Comparison of ENCODE assay signal across 12 cellular contexts in the genomic region with DNA sequence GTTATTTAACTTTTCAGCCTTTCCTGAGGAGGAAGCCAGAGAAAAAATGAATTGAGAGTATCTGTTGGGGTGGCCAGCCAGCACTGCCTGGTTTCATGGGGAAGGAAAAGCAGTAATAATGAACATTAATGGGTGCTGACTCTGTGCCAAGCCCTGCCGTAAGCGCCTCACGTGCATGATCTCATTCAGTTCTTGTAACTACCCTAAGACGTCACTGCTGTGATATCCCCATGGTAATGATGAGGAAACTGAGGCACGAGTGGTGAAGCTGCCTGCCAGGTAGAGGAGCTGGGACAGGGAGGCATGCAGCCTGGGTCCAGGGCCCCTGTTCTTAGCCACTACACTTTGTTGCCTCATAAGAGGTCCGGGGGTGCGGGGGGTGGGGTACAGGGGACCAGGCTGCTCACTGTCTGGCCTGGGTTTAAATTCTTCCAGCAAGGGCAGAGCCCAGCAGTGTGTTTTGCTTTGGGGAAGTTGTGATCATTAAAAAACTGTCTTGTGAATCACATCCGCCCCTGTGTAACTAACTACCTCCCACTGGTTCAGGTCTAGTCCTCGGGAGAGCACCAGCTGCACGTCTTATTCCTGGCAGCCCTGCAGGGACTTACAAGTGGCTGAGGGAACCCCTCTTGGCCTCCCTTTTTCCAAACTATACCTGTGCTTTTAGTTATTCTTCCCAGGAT.
A peak's percentile ranks its signal among the peaks of the same experiment; 100 is the strongest.
DNase-seq lines count a peak whose midpoint lies in the region; ATAC-seq and TF ChIP-seq lines count a peak whose summit lies in the region.
"Had no signal": no experiment of that assay in that cellular context is flagged by ENCODE, and none has a peak within 500 bp of the region (broad histone marks: within the 10 kb centered on the region; RNA-seq: fewer than 3 reads in every experiment).

No MANE protein-coding gene starts in this region.

- peak overlapping the region; percentile 20 for H3K27ac Mint-ChIP-seq in activated naive CD8-positive, alpha-beta T cell treated with anti-CD3 and anti-CD28 coated beads, Interleukin-2, amount 50 U/mL, for 24 hours

- no peaks in the 10 kb centered on the region for H3K9me3 ChIP-seq in gastrocnemius medialis
- H3K9me3 ChIP-seq: right atrium auricular region had no signal

- no peak for TF ChIP-seq CTCF in gastrocnemius medialis (IDR thresholded peaks at IDR 0.05 in 4 of 5, conservative IDR thresholded peaks at IDR 0.05 in 1 of 5)

- no peak for TF ChIP-seq POLR2A in gastrocnemius medialis (IDR thresholded peaks at IDR 0.05)

- H3K4me1 Mint-ChIP-seq in activated naive CD8-positive, alpha-beta T cell treated with anti-CD3 and anti-CD28 coated beads, Interleukin-2, amount 50 U/mL, for 24 hours, result peaks cover 6% of the 10 kb centered on the region

- H3K4me3 Mint-ChIP-seq in activated naive CD8-positive, alpha-beta T cell treated with anti-CD3 and anti-CD28 coated beads, Interleukin-2, amount 50 U/mL, for 24 hours, result no peak overlapping the region

- in situ Hi-C loops in gastrocnemius medialis (cut with MboI; ENCODE audit: low sequenced_read_pairs in 4 of 4), result no loop called here

- H3K27me3 Mint-ChIP-seq in activated naive CD8-positive, alpha-beta T cell treated with anti-CD3 and anti-CD28 coated beads, Interleukin-2, amount 50 U/mL, for 24 hours, result no peaks in the 10 kb centered on the region

- no peaks in the 10 kb centered on the region for H3K27me3 ChIP-seq in gastrocnemius medialis
- H3K27me3 ChIP-seq: right atrium auricular region had no signal

- no peak overlapping the region for H3K27ac ChIP-seq in gastrocnemius medialis
- H3K27ac ChIP-seq: KMS-11, right atrium auricular region had no signal

- intact Hi-C loops in gastrocnemius medialis (cut with DNase I; ENCODE audit: low total_unique reads), result no loop called here

- H3K36me3 Mint-ChIP-seq in activated naive CD8-positive, alpha-beta T cell treated with anti-CD3 and anti-CD28 coated beads, Interleukin-2, amount 50 U/mL, for 24 hours (ENCODE audit: low read depth), result peaks cover 14% of the 10 kb centered on the region

- ATAC-seq in GM18511 (IDR thresholded peaks at IDR 0.05; ENCODE audit: unreplicated experiment), result peak; percentile 36
- no peak for ATAC-seq in activated naive CD8-positive, alpha-beta T cell treated with anti-CD3 and anti-CD28 coated beads, Interleukin-2, amount 50 U/mL, for 24 hours
- ATAC-seq in gastrocnemius medialis, result no peak

- H3K4me1 ChIP-seq in gastrocnemius medialis, result peaks cover 24 to 25% of the 10 kb centered on the region in 2 donors

- no peak overlapping the region for H3K4me3 ChIP-seq in gastrocnemius medialis
- H3K4me3 ChIP-seq: right atrium auricular region had no signal

- no peaks in the 10 kb centered on the region for H3K9me3 Mint-ChIP-seq in activated naive CD8-positive, alpha-beta T cell treated with anti-CD3 and anti-CD28 coated beads, Interleukin-2, amount 50 U/mL, for 24 hours

- DNase-seq in Kasumi-1 (lab: John Stamatoyannopoulos, UW) (peak; percentile 83 to 86), renal cortical epithelial cell (ENCODE audit: low read depth) (peak; percentile 68), C1 segment of cervical spinal cord (lab: John Stamatoyannopoulos, UW) (no peak), gastrocnemius medialis (no peak), cerebellar cortex (ENCODE audit: low spot score) (no peak), NCI-H446 treated with DMSO at 0.1 percent for 48 hours (lab: John Stamatoyannopoulos, UW) (no peak)
- DNase-seq in activated naive CD8-positive, alpha-beta T cell treated with anti-CD3 and anti-CD28 coated beads, Interleukin-2, amount 50 U/mL, for 24 hours, result no peak
- DNase-seq: activated T-cell treated with anti-CD3 and anti-CD28 coated beads for 4 hours, SHP77 treated with DMSO at 0.1 percent for 48 hours had no signal

- H3K36me3 ChIP-seq in gastrocnemius medialis, result no peaks in the 10 kb centered on the region
- H3K36me3 ChIP-seq: right atrium auricular region had no signal

Comparison
In these comparisons a context has a peak if more than half of its experiments do, and no peak if none do; other contexts are left out.
1. DNase-seq: peak in Kasumi-1 (2 of 2) and renal cortical epithelial cell (single experiment); none in activated naive CD8-positive, alpha-beta T cell treated with anti-CD3 and anti-CD28 coated beads, Interleukin-2, amount 50 U/mL, for 24 hours (single experiment), C1 segment of cervical spinal cord (0 of 14), gastrocnemius medialis (0 of 2), cerebellar cortex (single experiment) and NCI-H446 treated with DMSO at 0.1 percent for 48 hours (single experiment).